9 cellular contexts compared by ENCODE assay signal in the genomic region with DNA sequence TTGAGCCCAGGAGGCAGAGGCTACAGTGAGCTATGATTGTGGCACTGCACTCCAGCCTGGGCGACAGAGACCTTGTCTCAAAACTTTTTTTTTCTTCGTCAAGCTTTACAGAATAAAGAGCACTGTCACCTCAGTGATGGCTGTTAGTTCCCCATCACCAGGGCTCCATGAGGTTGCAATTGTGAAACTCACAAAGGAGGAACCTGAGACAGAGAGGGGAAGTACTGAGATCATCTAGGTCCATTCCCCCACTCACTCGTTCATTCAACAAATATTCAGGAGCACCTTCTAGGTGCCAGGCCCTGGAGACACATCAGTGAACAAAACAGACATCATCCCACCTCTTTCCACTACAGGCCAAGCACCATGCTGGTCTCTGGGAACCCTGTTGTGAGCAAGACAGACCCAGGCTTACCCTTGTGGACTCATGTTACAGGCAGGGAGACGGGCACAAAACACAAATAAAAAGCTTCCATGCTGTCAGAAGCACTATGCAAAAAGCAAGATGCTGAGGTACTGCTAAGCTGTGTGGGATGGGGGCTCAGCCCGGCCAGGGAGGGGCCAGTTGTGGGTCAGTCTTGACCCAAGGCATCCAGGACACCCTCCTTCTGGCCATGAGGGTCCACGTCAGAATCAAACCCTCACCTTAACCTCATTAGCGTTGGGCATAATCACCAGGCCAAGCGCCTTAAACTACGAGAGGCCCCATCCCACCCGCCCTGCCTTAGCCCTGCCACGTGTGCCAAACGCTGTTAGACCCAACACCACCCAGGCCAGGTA. TPM values are rescaled to one million over a fixed set of nuclear protein-coding genes. Genes with fewer than 3 reads are reported as not detected.
DNase-seq lines count a peak whose midpoint lies in the region; ATAC-seq and TF ChIP-seq lines count a peak whose summit lies in the region.
"Had no signal": no experiment of that assay in that cellular context is flagged by ENCODE, and none has a peak within 500 bp of the region (broad histone marks: within the 10 kb centered on the region; RNA-seq: fewer than 3 reads in every experiment).

No MANE protein-coding gene starts in this region.

- no peaks in the 10 kb centered on the region for H3K27me3 Mint-ChIP-seq in activated naive CD8-positive, alpha-beta T cell treated with anti-CD3 and anti-CD28 coated beads, Interleukin-2, amount 50 U/mL, for 24 hours
- no peaks in the 10 kb centered on the region for H3K27me3 Mint-ChIP-seq in activated naive CD8-positive, alpha-beta T cell treated with anti-CD3 and anti-CD28 coated beads for 36 hours

- TF ChIP-seq CTCF in OCI-LY3 (IDR thresholded peaks at IDR 0.05; ENCODE audit: low read depth, low read length) (no peak), foreskin fibroblast (IDR thresholded peaks at IDR 0.05; ENCODE audit: low read depth, low read length) (no peak)

- no peaks in the 10 kb centered on the region for H3K9me3 ChIP-seq in OCI-LY3 (ENCODE audit: insufficient read depth, low read length)
- H3K9me3 ChIP-seq: thyroid gland had no signal

- peaks cover 11% of the 10 kb centered on the region for H3K4me1 Mint-ChIP-seq in activated naive CD8-positive, alpha-beta T cell treated with anti-CD3 and anti-CD28 coated beads, Interleukin-2, amount 50 U/mL, for 24 hours
- H3K4me1 Mint-ChIP-seq in activated naive CD8-positive, alpha-beta T cell treated with anti-CD3 and anti-CD28 coated beads for 36 hours, result no peaks in the 10 kb centered on the region
- H3K4me1 Mint-ChIP-seq in stimulated activated effector memory CD8-positive, alpha-beta T cell treated with anti-CD3 and anti-CD28 coated beads, Interleukin-12 subunit alpha, Interleukin-12 subunit beta, amount 100 ng/mL, for 72 hours, result peaks cover 11% of the 10 kb centered on the region

- no peaks in the 10 kb centered on the region for H4K20me1 ChIP-seq in OCI-LY3 (ENCODE audit: insufficient read depth, low read length)

- H3K4me2 ChIP-seq in OCI-LY3 (ENCODE audit: low read length), result peak overlapping the region; percentile 85

- H3K4me3 ChIP-seq in OCI-LY3 (ENCODE audit: low read length), result peak overlapping the region; percentile 44
- no peak overlapping the region for H3K4me3 ChIP-seq in foreskin fibroblast (ENCODE audit: low read depth in 1 of 2, low read length in 2 of 2)
- H3K4me3 ChIP-seq: thyroid gland had no signal

- H3K4me3 Mint-ChIP-seq in activated naive CD8-positive, alpha-beta T cell treated with anti-CD3 and anti-CD28 coated beads, Interleukin-2, amount 50 U/mL, for 24 hours, result no peak overlapping the region
- H3K4me3 Mint-ChIP-seq in activated naive CD8-positive, alpha-beta T cell treated with anti-CD3 and anti-CD28 coated beads for 36 hours, result no peak overlapping the region
- H3K4me3 Mint-ChIP-seq in stimulated activated effector memory CD8-positive, alpha-beta T cell treated with anti-CD3 and anti-CD28 coated beads, Interleukin-12 subunit alpha, Interleukin-12 subunit beta, amount 100 ng/mL, for 72 hours, result no peak overlapping the region

- DNase-seq in activated naive CD8-positive, alpha-beta T cell treated with anti-CD3 and anti-CD28 coated beads, Interleukin-2, amount 50 U/mL, for 24 hours, result peak; percentile 6
- no peak for DNase-seq in activated naive CD8-positive, alpha-beta T cell treated with anti-CD3 and anti-CD28 coated beads for 36 hours
- DNase-seq in stimulated activated effector memory CD8-positive, alpha-beta T cell treated with anti-CD3 and anti-CD28 coated beads, Interleukin-12 subunit alpha, Interleukin-12 subunit beta, amount 100 ng/mL, for 72 hours (ENCODE audit: low spot score in 2 of 2), result no peak
- no peak for DNase-seq in NCI-H1092 (lab: John Stamatoyannopoulos, UW)
- DNase-seq in foreskin fibroblast, result no peak
- no peak for DNase-seq in central memory CD4-positive, alpha-beta T cell
- DNase-seq: thyroid gland had no signal

- H3K79me2 ChIP-seq in OCI-LY3 (ENCODE audit: low read length), result no peaks in the 10 kb centered on the region

- peak; percentile 26 for ATAC-seq in activated naive CD8-positive, alpha-beta T cell treated with anti-CD3 and anti-CD28 coated beads, Interleukin-2, amount 50 U/mL, for 24 hours
- peak; percentile 79 for ATAC-seq in HG02973 (IDR thresholded peaks at IDR 0.05; ENCODE audit: unreplicated experiment)
- peak; percentile 17 for ATAC-seq in stimulated activated effector memory CD8-positive, alpha-beta T cell treated with anti-CD3 and anti-CD28 coated beads, Interleukin-12 subunit alpha, Interleukin-12 subunit beta, amount 100 ng/mL, for 72 hours

- H3K27ac ChIP-seq in OCI-LY3 (ENCODE audit: low read length), result peak overlapping the region; percentile 75
- H3K27ac ChIP-seq: thyroid gland had no signal

- peak overlapping the region; percentile 48; the same call in 1 of the 2 replicates for H3K9ac ChIP-seq in OCI-LY3 (ENCODE audit: low read length)

- no peak overlapping the region for H3K27ac Mint-ChIP-seq in activated naive CD8-positive, alpha-beta T cell treated with anti-CD3 and anti-CD28 coated beads, Interleukin-2, amount 50 U/mL, for 24 hours
- H3K27ac Mint-ChIP-seq in activated naive CD8-positive, alpha-beta T cell treated with anti-CD3 and anti-CD28 coated beads for 36 hours, result no peak overlapping the region
- no peak overlapping the region for H3K27ac Mint-ChIP-seq in stimulated activated effector memory CD8-positive, alpha-beta T cell treated with anti-CD3 and anti-CD28 coated beads, Interleukin-12 subunit alpha, Interleukin-12 subunit beta, amount 100 ng/mL, for 72 hours

- peaks cover 31% of the 10 kb centered on the region for H3K4me1 ChIP-seq in OCI-LY3 (ENCODE audit: low read length)
- H3K4me1 ChIP-seq: thyroid gland had no signal

- peak overlapping the region; percentile 76; the same call in 1 of the 2 replicates for H2AFZ ChIP-seq in OCI-LY3 (ENCODE audit: low read depth, low read length)

- H3K27me3 ChIP-seq in OCI-LY3 (ENCODE audit: low read depth, low read length), result no peaks in the 10 kb centered on the region
- H3K27me3 ChIP-seq: thyroid gland had no signal

- no peaks in the 10 kb centered on the region for H3K36me3 Mint-ChIP-seq in activated naive CD8-positive, alpha-beta T cell treated with anti-CD3 and anti-CD28 coated beads, Interleukin-2, amount 50 U/mL, for 24 hours (ENCODE audit: low read depth)
- no peaks in the 10 kb centered on the region for H3K36me3 Mint-ChIP-seq in activated naive CD8-positive, alpha-beta T cell treated with anti-CD3 and anti-CD28 coated beads for 36 hours
- H3K36me3 Mint-ChIP-seq in stimulated activated effector memory CD8-positive, alpha-beta T cell treated with anti-CD3 and anti-CD28 coated beads, Interleukin-12 subunit alpha, Interleukin-12 subunit beta, amount 100 ng/mL, for 72 hours, result no peaks in the 10 kb centered on the region

- no peaks in the 10 kb centered on the region for H3K9me3 Mint-ChIP-seq in activated naive CD8-positive, alpha-beta T cell treated with anti-CD3 and anti-CD28 coated beads, Interleukin-2, amount 50 U/mL, for 24 hours
- no peaks in the 10 kb centered on the region for H3K9me3 Mint-ChIP-seq in activated naive CD8-positive, alpha-beta T cell treated with anti-CD3 and anti-CD28 coated beads for 36 hours
- no peaks in the 10 kb centered on the region for H3K9me3 Mint-ChIP-seq in stimulated activated effector memory CD8-positive, alpha-beta T cell treated with anti-CD3 and anti-CD28 coated beads, Interleukin-12 subunit alpha, Interleukin-12 subunit beta, amount 100 ng/mL, for 72 hours

- no peaks in the 10 kb centered on the region for H3K36me3 ChIP-seq in OCI-LY3 (replicated peaks; ENCODE audit: low read depth, low read length)
- H3K36me3 ChIP-seq: thyroid gland had no signal

RNA-seq across cellular contexts. Expression of gene RHO, which starts 2.1 kb away (rescaled TPM):
- not detected for total RNA-seq in activated naive CD8-positive, alpha-beta T cell treated with anti-CD3 and anti-CD28 coated beads for 36 hours
- total RNA-seq: thyroid gland had no signal

RNA-seq across cellular contexts. Expression of gene H1-8, which starts 16.7 kb away (rescaled TPM):
- not detected for total RNA-seq in activated naive CD8-positive, alpha-beta T cell treated with anti-CD3 and anti-CD28 coated beads for 36 hours
- total RNA-seq: thyroid gland had no signal

Comparison
In these comparisons a context has a peak if more than half of its experiments do, and no peak if none do; other contexts are left out.
1. ATAC-seq: peak in every context shown above with its lines; median percentile 79 in HG02973; 26 in activated naive CD8-positive, alpha-beta T cell treated with anti-CD3 and anti-CD28 coated beads, Interleukin-2, amount 50 U/mL, for 24 hours; 17 in stimulated activated effector memory CD8-positive, alpha-beta T cell treated with anti-CD3 and anti-CD28 coated beads, Interleukin-12 subunit alpha, Interleukin-12 subunit beta, amount 100 ng/mL, for 72 hours.